ENCODE assay signal across 10 cellular contexts in genomic region chr1:156873659-156874058, GRCh38. TPM values are rescaled to one million over a fixed set of nuclear protein-coding genes. Genes with fewer than 3 reads are reported as not detected.
"Had no signal": no experiment of that assay in that cellular context is flagged by ENCODE, and none has a peak within 500 bp of the region (broad histone marks: within the 10 kb centered on the region; RNA-seq: fewer than 3 reads in every experiment).

No MANE protein-coding gene starts in this region.

- ATAC-seq: GM23338, HCT116 had no signal

- FAIRE-seq: HepG2 had no signal

- H3K4me3 ChIP-seq: GM23338, HAP-1 had no signal

- H3K4me1 Mint-ChIP-seq: IgD-negative memory B cell had no signal

- H3K9me3 Mint-ChIP-seq: GM23338, HFFc6, IgD-negative memory B cell had no signal

- H3K27ac ChIP-seq: HL-60 had no signal

- H3K36me3 ChIP-seq: HAP-1 had no signal

- H3K4me1 ChIP-seq: HAP-1 had no signal

- DNase-seq: H7, HFFc6 had no signal

- H3K4me3 Mint-ChIP-seq: GM23338, HFFc6 had no signal

- H3K36me3 Mint-ChIP-seq: IgD-negative memory B cell had no signal

- H3K4me2 ChIP-seq: GM23338 had no signal

- H3K27ac Mint-ChIP-seq: GM23338, HFFc6, IgD-negative memory B cell had no signal

- H3K9me3 ChIP-seq: HAP-1 had no signal

- H2AFZ ChIP-seq: GM23338 had no signal

RNA-seq across cellular contexts. Expression of gene NTRK1, which starts 13.0 kb away (rescaled TPM):
- total RNA-seq: HepG2 had no signal
- polyA plus RNA-seq: HepG2, IgD-negative memory B cell had no signal

RNA-seq across cellular contexts. Expression of gene INSRR, which starts 14.7 kb away (rescaled TPM):
- total RNA-seq: GM23338, H4, H7, HepG2, HFFc6, HT1080 had no signal
- polyA plus RNA-seq: GM23338, HepG2, IgD-negative memory B cell had no signal

RNA-seq across cellular contexts. Expression of gene PEAR1, which starts 19.9 kb away (rescaled TPM):
- total RNA-seq: H4 had no signal
- polyA plus RNA-seq: IgD-negative memory B cell had no signal

RNA-seq across cellular contexts. Expression of gene LRRC71, which starts 46.8 kb away (rescaled TPM):
- total RNA-seq: GM23338, H4, H7, HepG2, HT1080 had no signal
- polyA plus RNA-seq: HepG2, IgD-negative memory B cell had no signal
